In genomic region chr1:83741348-83741747, GRCh38 we compare ENCODE assay signal across 1 cellular context.
TF ChIP-seq lines count a peak whose summit lies in the region.

No MANE protein-coding gene starts in this region.

TF ChIP-seq in HepG2, 621 proteins besides CTCF, POLR2A, EP300 and RAD21 (continued from another document):
- no peak for TF ChIP-seq RERE (CRISPR knock-in tag; IDR thresholded peaks at IDR 0.05; ENCODE audit: low read depth)
- TF ChIP-seq ZFAT (CRISPR knock-in tag; conservative IDR thresholded peaks at IDR 0.05), result no peak
- TF ChIP-seq BCL6 (CRISPR knock-in tag; IDR thresholded peaks at IDR 0.05), result 0 out of 2 replicates have a peak, but pooled peaks have one; percentile 15
- TF ChIP-seq KDM6A (CRISPR knock-in tag; IDR thresholded peaks at IDR 0.05; ENCODE audit: low read depth), result no peak
- TF ChIP-seq SOX5 (CRISPR knock-in tag; IDR thresholded peaks at IDR 0.05; ENCODE audit: borderline replicate concordance), result peak; percentile 82; the same call in 1 of the 2 replicates
- TF ChIP-seq SCMH1 (CRISPR knock-in tag; IDR thresholded peaks at IDR 0.05; ENCODE audit: borderline replicate concordance), result no peak
- TF ChIP-seq IRF2 (CRISPR knock-in tag; IDR thresholded peaks at IDR 0.05), result no peak
- TF ChIP-seq ZBTB25 (CRISPR knock-in tag; IDR thresholded peaks at IDR 0.05), result no peak
- no peak for TF ChIP-seq PAF1 (CRISPR knock-in tag; IDR thresholded peaks at IDR 0.05)
- no peak for TF ChIP-seq ZNF781 (CRISPR knock-in tag; IDR thresholded peaks at IDR 0.05; ENCODE audit: borderline replicate concordance, not compliant biosample characterization)
- no peak for TF ChIP-seq ZNF597 (CRISPR knock-in tag; IDR thresholded peaks at IDR 0.05)
- no peak for TF ChIP-seq TOE1 (CRISPR knock-in tag; IDR thresholded peaks at IDR 0.05)
- TF ChIP-seq NFIC (IDR thresholded peaks at IDR 0.05; ENCODE audit: low read length), result peak; percentile 31; the same call in 1 of the 2 replicates
- 0 out of 2 replicates have a peak, but pooled peaks have one; percentile 27 for TF ChIP-seq PHF21A (CRISPR knock-in tag; IDR thresholded peaks at IDR 0.05)
- TF ChIP-seq THAP11 (CRISPR knock-in tag; IDR thresholded peaks at IDR 0.05), result peak; percentile 37; the same call in 1 of the 2 replicates
- no peak for TF ChIP-seq MLLT10 (CRISPR knock-in tag; IDR thresholded peaks at IDR 0.05)
- TF ChIP-seq ISL2 (CRISPR knock-in tag; IDR thresholded peaks at IDR 0.05), result 0 out of 2 replicates have a peak, but pooled peaks have one; percentile 31
- no peak for TF ChIP-seq ZNF317 (CRISPR knock-in tag; IDR thresholded peaks at IDR 0.05)
- no peak for TF ChIP-seq NFKB2 (CRISPR knock-in tag; IDR thresholded peaks at IDR 0.05; ENCODE audit: borderline replicate concordance)
- TF ChIP-seq CREBL2 (CRISPR knock-in tag; IDR thresholded peaks at IDR 0.05; ENCODE audit: borderline replicate concordance), result no peak
- TF ChIP-seq HNF1A (IDR thresholded peaks at IDR 0.05; ENCODE audit: low read depth), result peak; percentile 77
- peak; percentile 86; the same call in 1 of the 2 replicates for TF ChIP-seq HNF1A (CRISPR knock-in tag; IDR thresholded peaks at IDR 0.05; ENCODE audit: borderline replicate concordance)
- TF ChIP-seq ZNF770 (CRISPR knock-in tag; IDR thresholded peaks at IDR 0.05), result no peak
- peak; percentile 14; the same call in 1 of the 2 replicates for TF ChIP-seq NR2F6 (IDR thresholded peaks at IDR 0.05)
- no peak for TF ChIP-seq NR2F6 (CRISPR knock-in tag; IDR thresholded peaks at IDR 0.05)
- TF ChIP-seq HMG20A (CRISPR knock-in tag; IDR thresholded peaks at IDR 0.05; ENCODE audit: borderline replicate concordance), result peak; percentile 60; the same call in 1 of the 2 replicates
- TF ChIP-seq AGO2 (optimal IDR thresholded peaks at IDR 0.05; ENCODE audit: low read depth, low read length), result no peak
- TF ChIP-seq NR1H2 (CRISPR knock-in tag; IDR thresholded peaks at IDR 0.05; ENCODE audit: borderline replicate concordance, low read depth), result no peak
- TF ChIP-seq NR0B2 (CRISPR knock-in tag; IDR thresholded peaks at IDR 0.05), result no peak
- peak; percentile 58; the same call in 1 of the 2 replicates for TF ChIP-seq NCOA2 (CRISPR knock-in tag; IDR thresholded peaks at IDR 0.05)
- TF ChIP-seq SALL1 (CRISPR knock-in tag; IDR thresholded peaks at IDR 0.05), result peak; percentile 14; the same call in 1 of the 2 replicates
- peak; percentile 52 for TF ChIP-seq ASH2L (IDR thresholded peaks at IDR 0.05; ENCODE audit: insufficient read length, low read depth, low read length)
- no peak for TF ChIP-seq THRA (CRISPR knock-in tag; IDR thresholded peaks at IDR 0.05; ENCODE audit: borderline replicate concordance)
- no peak for TF ChIP-seq ATF4 (CRISPR knock-in tag; IDR thresholded peaks at IDR 0.05)
